Comparison of ENCODE assay signal across 8 cellular contexts in genomic region chr1:46244656-46245371, GRCh38. TPM values are rescaled to one million over a fixed set of nuclear protein-coding genes. Genes with fewer than 3 reads are reported as not detected.
DNase-seq lines count a peak whose midpoint lies in the region; ATAC-seq and TF ChIP-seq lines count a peak whose summit lies in the region.

No MANE protein-coding gene starts in this region.

- H3K9me3 ChIP-seq in A673 (ENCODE audit: low read depth, low read length, poor library complexity, severe bottlenecking) = no peaks in the 10 kb centered on the region

- TF ChIP-seq CTCF in A673 (conservative IDR thresholded peaks at IDR 0.05; ENCODE audit: low read depth, low read length) (peak; percentile 66), epithelial cell of proximal tubule (conservative IDR thresholded peaks at IDR 0.05; ENCODE audit: low read depth, low read length) (peak; percentile 39)

- CTCF ChIA-PET in A673 (lab: Charles Lee) = interaction anchor here (0.5 to 0.8 kb wide), 7 partner anchors 8 to 1540 kb away, joined by 3 to 6 read pairs (median 3); partner anchors contain the start of gene LURAP1

- peaks cover 7% of the 10 kb centered on the region for H3K4me1 ChIP-seq in A673 (ENCODE audit: insufficient read depth, low read length, poor library complexity, severe bottlenecking)

- no peaks in the 10 kb centered on the region for H3K27me3 ChIP-seq in A673 (replicated peaks; ENCODE audit: insufficient read depth, low read depth, low read length, poor library complexity)

- POLR2A ChIA-PET in A673 (lab: Charles Lee; ENCODE audit: low non-redundant PET) = no interaction called here

- no peak overlapping the region for H3K27ac ChIP-seq in A673 (ENCODE audit: low read depth, low read length, poor library complexity, severe bottlenecking)

- no peak for ATAC-seq in GM19035 (IDR thresholded peaks at IDR 0.05; ENCODE audit: unreplicated experiment)
- ATAC-seq in GM18907 (IDR thresholded peaks at IDR 0.05; ENCODE audit: unreplicated experiment) = no peak
- ATAC-seq in GM21381 (IDR thresholded peaks at IDR 0.05; ENCODE audit: unreplicated experiment) = no peak

- H3K4me3 ChIP-seq in A673 (ENCODE audit: low read depth, low read length, poor library complexity, severe bottlenecking) (no peak overlapping the region), epithelial cell of proximal tubule (ENCODE audit: low read depth, low read length) (no peak overlapping the region)

- no TSS peak for BruUV-seq in A673 (replicated peaks; lab: Mats Ljungman, UMichigan)

- DNase-seq in A673 (ENCODE audit: low spot score) (peak; percentile 68), ELR (ENCODE audit: low read depth) (peak; percentile 55), NCI-H1694 treated with DMSO at 0.1 percent for 48 hours (lab: John Stamatoyannopoulos, UW) (peak; percentile 64), epithelial cell of proximal tubule (ENCODE audit: low read depth) (no peak), mucosa of gallbladder (ENCODE audit: low spot score) (no peak)

- intact Hi-C loops in A673 (cut with micrococcal nuclease; ENCODE audit: unreplicated experiment) = loop anchor here (5.0 kb wide), 1 partner anchor 97 kb away; the partner anchor contains the start of gene NSUN4

- peaks cover 9% of the 10 kb centered on the region for H3K36me3 ChIP-seq in A673 (ENCODE audit: insufficient read depth, low read length, poor library complexity, severe bottlenecking)

RNA-seq across cellular contexts. Expression of gene RAD54L, which starts 2.7 kb away (rescaled TPM):
- 49.0 and 50.7 TPM in 2 replicates for total RNA-seq in A673 (2021)
- total RNA-seq in epithelial cell of proximal tubule = 23.6 and 30.6 TPM in 2 replicates
- 0.81 TPM for total RNA-seq in mucosa of gallbladder

RNA-seq across cellular contexts. Expression of gene LURAP1, which starts 41.7 kb away (rescaled TPM):
- total RNA-seq in A673 (2021) = 1.1 and 1.5 TPM in 2 replicates
- 2.9 and 3.9 TPM in 2 replicates for total RNA-seq in epithelial cell of proximal tubule
- 2.4 TPM for total RNA-seq in mucosa of gallbladder

RNA-seq across cellular contexts. Expression of gene POMGNT1, which starts 46.6 kb away (rescaled TPM):
- total RNA-seq in A673 (2021) (71.0 and 90.9 TPM in 2 replicates), epithelial cell of proximal tubule (53.2 and 81.7 TPM in 2 replicates), mucosa of gallbladder (83.3 TPM)

RNA-seq across cellular contexts. Expression of gene LRRC41, which starts 58.6 kb away (rescaled TPM):
- total RNA-seq in A673 (2021) = 78.9 and 79.1 TPM in 2 replicates
- 104 and 105 TPM in 2 replicates for total RNA-seq in epithelial cell of proximal tubule
- 72.5 TPM for total RNA-seq in mucosa of gallbladder

RNA-seq across cellular contexts. Expression of gene UQCRH, which starts 58.7 kb away (rescaled TPM):
- total RNA-seq in A673 (2021) (527 and 567 TPM in 2 replicates), epithelial cell of proximal tubule (545 and 884 TPM in 2 replicates), mucosa of gallbladder (240 TPM)

Comparison
In these comparisons a context has a peak if more than half of its experiments do, and no peak if none do; other contexts are left out.
1. DNase-seq: peak in A673 (single experiment), ELR (single experiment) and NCI-H1694 treated with DMSO at 0.1 percent for 48 hours (single experiment); none in epithelial cell of proximal tubule (single experiment) and mucosa of gallbladder (single experiment).
2. RNA of gene RAD54L, which starts 2.7 kb away (total RNA-seq): 49.0 to 50.7 TPM in A673 and 23.6 to 30.6 TPM in epithelial cell of proximal tubule; 0.81 TPM in mucosa of gallbladder (single experiment); every median in the first group is over 10 times any median in the second.